ENCODE assay signal across 24 cellular contexts in the genomic region with DNA sequence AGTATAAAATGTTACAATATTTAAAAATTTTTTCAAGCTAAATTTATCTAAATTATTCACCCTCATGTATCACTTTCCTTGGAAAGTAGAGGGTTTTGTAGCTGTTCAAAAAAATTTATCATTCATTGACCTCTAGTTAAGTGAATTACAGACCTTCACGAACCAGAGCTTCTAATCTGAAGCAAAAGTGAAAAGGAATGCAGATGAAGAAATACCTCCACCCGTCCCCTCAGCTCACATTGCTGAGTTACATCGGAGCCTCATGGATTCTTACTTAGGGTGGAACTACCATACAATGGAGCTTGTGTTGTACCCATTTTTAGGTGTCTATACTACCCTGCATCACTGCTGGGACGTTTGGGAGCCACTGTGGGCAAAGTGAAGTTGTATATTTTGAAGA.
DNase-seq lines count a peak whose midpoint lies in the region; ATAC-seq, FAIRE-seq and TF ChIP-seq lines count a peak whose summit lies in the region.
"Had no signal": no experiment of that assay in that cellular context is flagged by ENCODE, and none has a peak within 500 bp of the region (broad histone marks: within the 10 kb centered on the region; RNA-seq: fewer than 3 reads in every experiment).

No MANE protein-coding gene starts in this region.

- in situ Hi-C loops in HepG2 (cut with HindIII; ENCODE audit: extremely low pct_ligation_motif_present, low pct_unique_long_range_greater_than_20kb): no loop called here
- in situ Hi-C loops in GM12878 (cut with MboI): no loop called here

- H4K20me1 ChIP-seq in HepG2 (ENCODE audit: insufficient read depth, low read length): no peaks in the 10 kb centered on the region
- no peaks in the 10 kb centered on the region for H4K20me1 ChIP-seq in GM12878 (ENCODE audit: control insufficient read depth, insufficient read depth)
- H4K20me1 ChIP-seq: BLaER1 had no signal

- no peaks in the 10 kb centered on the region for H3K36me3 ChIP-seq in HepG2 (replicated peaks in 1 of 2; ENCODE audit: control insufficient read depth in 1 of 2, insufficient read depth in 2 of 2, low read length in 2 of 2)
- H3K36me3 ChIP-seq in right lobe of liver: no peaks in the 10 kb centered on the region
- peaks cover 0 to 2% of the 10 kb centered on the region in 2 experiments for H3K36me3 ChIP-seq in GM12878 (ENCODE audit: control insufficient read depth in 2 of 2, insufficient read depth in 2 of 2, low read length in 1 of 2)
- peaks cover 22% of the 10 kb centered on the region for H3K36me3 ChIP-seq in neutrophil
- no peaks in the 10 kb centered on the region for H3K36me3 ChIP-seq in BE2C

- H3K4me3 ChIP-seq in HepG2 (replicated peaks in 1 of 3; ENCODE audit: insufficient read depth in 1 of 3, low read depth in 2 of 3, low read length in 3 of 3) (no peak overlapping the region), right lobe of liver (no peak overlapping the region), GM12878 (peak overlapping the region; percentile 7; the same call in 1 of the 2 replicates), neutrophil (ENCODE audit: low read depth in 1 of 2, low read length in 1 of 2) (peak overlapping the region in 1 of 2 experiments; percentile 26), BE2C (ENCODE audit: low read depth, low read length) (no peak overlapping the region)
- H3K4me3 ChIP-seq: A549, BLaER1, GM23248 had no signal

- no peak overlapping the region for H3K27ac ChIP-seq in HepG2 (ENCODE audit: extremely low read length, insufficient read depth, low read length)
- no peak overlapping the region for H3K27ac ChIP-seq in right lobe of liver
- peak overlapping the region; percentile 90; the same call in 1 of the 2 replicates for H3K27ac ChIP-seq in GM12878 (ENCODE audit: control insufficient read depth, insufficient read depth)
- peak overlapping the region; percentile 61 for H3K27ac ChIP-seq in neutrophil
- H3K27ac ChIP-seq: BLaER1, C4-2B, GM23248 had no signal

- H3K4me1 ChIP-seq in HepG2 (ENCODE audit: insufficient read depth, low read length) (peaks cover 30% of the 10 kb centered on the region), right lobe of liver (no peaks in the 10 kb centered on the region), GM12878 (ENCODE audit: control insufficient read depth, insufficient read depth, low read length) (peaks cover 32% of the 10 kb centered on the region), neutrophil (ENCODE audit: control insufficient read depth in 1 of 2, insufficient read depth in 1 of 2, low read depth in 1 of 2, low read length in 1 of 2) (peaks cover 86 to 89% of the 10 kb centered on the region in 2 experiments), BE2C (no peaks in the 10 kb centered on the region)
- H3K4me1 ChIP-seq: A549, Caco-2 had no signal

- TF ChIP-seq RAD21 in HepG2 (CRISPR knock-in tag; IDR thresholded peaks at IDR 0.05) (no peak), GM12878 (IDR thresholded peaks at IDR 0.05; ENCODE audit: insufficient read depth, low read depth, low read length) (no peak)

- SMC1A ChIA-PET in GM12878 (lab: Charles Lee; ENCODE audit: uncharacterized antibody, unreplicated experiment): interaction anchor here (0.7 to 13.0 kb wide), 21 partner anchors 6 to 162 kb away, joined by 3 to 275 read pairs (median 27); no protein-coding TSS in a partner anchor

- H3K9ac ChIP-seq in HepG2 (ENCODE audit: insufficient read depth, low read depth, low read length): no peak overlapping the region
- H3K9ac ChIP-seq in GM12878 (ENCODE audit: control insufficient read depth, insufficient read depth, low read length): peak overlapping the region; percentile 22; the same call in 1 of the 2 replicates
- H3K9ac ChIP-seq: BLaER1, GM23248 had no signal

- CTCF ChIA-PET in HepG2 (lab: Yijun Ruan, JAX; ENCODE audit: low intra/inter-chr PET ratio, low total read pairs) (no interaction called here), GM12878 (lab: Yijun Ruan, JAX) (interaction anchor here (0.9 to 11.1 kb wide), 7 partner anchors 13 to 234 kb away, joined by 3 to 78 read pairs (median 7); no protein-coding TSS in a partner anchor), HEK293T (lab: Yijun Ruan, JAX) (no interaction called here)

- WGBS in HepG2 (ENCODE audit: low lambda C conversion rate): 87% methylated on average over 4 of the region's 4 CpGs
- 79% methylated on average over 4 of the region's 4 CpGs for WGBS in right lobe of liver (ENCODE audit: insufficient coverage, low coverage, low lambda C conversion rate, missing lambda C conversion rate)
- 71% methylated on average over 4 of the region's 4 CpGs for WGBS in GM12878 (ENCODE audit: insufficient coverage, insufficient replicate concordance, low lambda C conversion rate, missing lambda C conversion rate)

- H3K27me3 ChIP-seq in HepG2 (ENCODE audit: control insufficient read depth in 1 of 2, insufficient read depth in 2 of 2, low read length in 2 of 2) (no peaks in the 10 kb centered on the region), right lobe of liver (no peaks in the 10 kb centered on the region), GM12878 (replicated peaks in 1 of 2; ENCODE audit: control insufficient read depth in 2 of 2, insufficient read depth in 2 of 2, low read length in 1 of 2) (no peaks in the 10 kb centered on the region), neutrophil (no peaks in the 10 kb centered on the region), BE2C (no peaks in the 10 kb centered on the region)
- H3K27me3 ChIP-seq: BLaER1 had no signal

- BruUV-seq in HepG2 (replicated peaks; lab: Mats Ljungman, UMichigan) (no TSS peak), GM12878 (replicated peaks; lab: Mats Ljungman, UMichigan) (no TSS peak)

- TF ChIP-seq CTCF in HepG2 (CRISPR knock-in tag; IDR thresholded peaks at IDR 0.05) (no peak), right lobe of liver (IDR thresholded peaks at IDR 0.05) (no peak), GM12878 (IDR thresholded peaks at IDR 0.05 in 2 of 3, conservative IDR thresholded peaks at IDR 0.05 in 1 of 3; ENCODE audit: control insufficient read depth in 2 of 3, extremely low read depth in 1 of 3, insufficient read depth in 1 of 3, low read depth in 3 of 3, low read length in 3 of 3) (no peak), neutrophil (IDR thresholded peaks at IDR 0.05) (no peak), BE2C (IDR thresholded peaks at IDR 0.05; ENCODE audit: low read depth, low read length) (no peak)

- H3K79me2 ChIP-seq in HepG2 (ENCODE audit: insufficient read depth, low read length): no peaks in the 10 kb centered on the region
- H3K79me2 ChIP-seq in GM12878 (ENCODE audit: control insufficient read depth, insufficient read depth, low read length): peaks cover 66% of the 10 kb centered on the region

- FAIRE-seq in HepG2 (lab: Jason Lieb, UNC): no peak
- FAIRE-seq in GM12878 (lab: Jason Lieb, UNC): no peak
- FAIRE-seq: A549, G401.6, GM19239, H1 had no signal

- intact Hi-C loops in HepG2 (cut with micrococcal nuclease; ENCODE audit: unreplicated experiment) (no loop called here), right lobe of liver (cut with DNase I) (no loop called here), GM12878 (cut with micrococcal nuclease; ENCODE audit: unreplicated experiment) (no loop called here)

- ATAC-seq in HepG2: no peak
- ATAC-seq in right lobe of liver: no peak
- ATAC-seq in GM12878: no peak
- ATAC-seq: A549; CD8-positive, alpha-beta T cell had no signal

- H2AFZ ChIP-seq in HepG2 (ENCODE audit: low read length) (no peak overlapping the region), GM12878 (ENCODE audit: control insufficient read depth, low read depth, low read length) (no peak overlapping the region)
- H2AFZ ChIP-seq: GM23248 had no signal

- no peak for TF ChIP-seq EP300 in HepG2 (IDR thresholded peaks at IDR 0.05; ENCODE audit: low read depth in 2 of 2, low read length in 2 of 2)
- no peak for TF ChIP-seq EP300 in HepG2 (CRISPR knock-in tag; IDR thresholded peaks at IDR 0.05; ENCODE audit: borderline replicate concordance)
- no peak for TF ChIP-seq EP300 in GM12878 (IDR thresholded peaks at IDR 0.05; ENCODE audit: borderline replicate concordance in 1 of 2, control insufficient read depth in 1 of 2, low read depth in 2 of 2, low read length in 2 of 2)

- POLR2A ChIA-PET in HepG2 (lab: Yijun Ruan, JAX) (interaction anchor here (1.6 to 3.1 kb wide), 2 partner anchors 11 to 19 kb away, joined by 3 to 20 read pairs; no protein-coding TSS in a partner anchor), GM12878 (lab: Charles Lee) (interaction anchor here (0.7 to 5.8 kb wide), 10 partner anchors 8 to 128 kb away, joined by 3 to 52 read pairs (median 17); no protein-coding TSS in a partner anchor), HEK293T (lab: Yijun Ruan, JAX) (no interaction called here)

- H3K9me3 ChIP-seq in HepG2 (ENCODE audit: low read length): no peaks in the 10 kb centered on the region
- no peaks in the 10 kb centered on the region for H3K9me3 ChIP-seq in right lobe of liver
- H3K9me3 ChIP-seq in GM12878 (replicated peaks; ENCODE audit: control insufficient read depth, insufficient read depth, low read length): peaks cover 4% of the 10 kb centered on the region; the same call in 2 of the 3 replicates
- H3K9me3 ChIP-seq in neutrophil: no peaks in the 10 kb centered on the region
- no peaks in the 10 kb centered on the region for H3K9me3 ChIP-seq in BE2C

- RAD21 ChIA-PET in GM12878 (lab: Charles Lee; ENCODE audit: unreplicated experiment): interaction anchor here (0.9 to 10.9 kb wide), 15 partner anchors 15 to 234 kb away, joined by 3 to 384 read pairs (median 31); no protein-coding TSS in a partner anchor

- H3K4me2 ChIP-seq in HepG2 (ENCODE audit: low read depth, low read length) (no peak overlapping the region), GM12878 (ENCODE audit: control insufficient read depth, insufficient read depth) (peak overlapping the region; percentile 17)
- H3K4me2 ChIP-seq: A549, BLaER1 had no signal

- TF ChIP-seq POLR2A in HepG2 (IDR thresholded peaks at IDR 0.05; ENCODE audit: insufficient read depth in 1 of 2, low read depth in 2 of 2, low read length in 2 of 2): no peak
- no peak for TF ChIP-seq POLR2A in right lobe of liver (IDR thresholded peaks at IDR 0.05)
- TF ChIP-seq POLR2A in GM12878 (IDR thresholded peaks at IDR 0.05; ENCODE audit: low read depth, low read length): no peak

- peak; percentile 27 for DNase-seq in HepG2 (ENCODE audit: low spot score)
- no peak for DNase-seq in right lobe of liver
- no peak for DNase-seq in GM12878 (ENCODE audit: low read depth, low spot score)
- DNase-seq in BE2C: no peak
- no peak for DNase-seq in foreskin melanocyte
- DNase-seq in HEK293T (ENCODE audit: extremely low spot score): no peak
- DNase-seq: 8988T; ACHN; AML-193; Caco-2; CD4-positive, CD25-positive, alpha-beta regulatory T cell; CD8-positive, alpha-beta T cell; DMS153; DND-41; GM23248; H7; HCEC 1CT had no signal

TF ChIP-seq in HepG2, 621 proteins besides CTCF, POLR2A, EP300 and RAD21 (continues in another document):
- TF ChIP-seq NFATC3 (CRISPR knock-in tag; IDR thresholded peaks at IDR 0.05) (0 out of 2 replicates have a peak, but pooled peaks have one; percentile 26), KMT2A (CRISPR knock-in tag; IDR thresholded peaks at IDR 0.05) (no peak)

TF ChIP-seq in GM12878, 131 proteins besides CTCF, POLR2A, EP300 and RAD21 (continues in another document):
- TF ChIP-seq MEF2A (IDR thresholded peaks at IDR 0.05; ENCODE audit: insufficient read depth, low read depth, low read length) (no peak), TCF12 (IDR thresholded peaks at IDR 0.05; ENCODE audit: low read depth, low read length) (no peak)

TF ChIP-seq in HEK293T, 16 proteins besides CTCF, POLR2A, EP300 and RAD21 (continues in another document):
- TF ChIP-seq FOXM1 (IDR thresholded peaks at IDR 0.05; ENCODE audit: borderline replicate concordance): no peak
- TF ChIP-seq SP1 (IDR thresholded peaks at IDR 0.05): no peak
- TF ChIP-seq FOXK2 (IDR thresholded peaks at IDR 0.05): no peak

Comparison
In these comparisons a context has a peak if more than half of its experiments do, and no peak if none do; other contexts are left out.
1. H3K27ac ChIP-seq: peak in GM12878 (single experiment) and neutrophil (single experiment); none in HepG2 (single experiment) and right lobe of liver (0 of 3).